Comparison of ENCODE assay signal across 25 cellular contexts in genomic region chr7:128844777-128845311, GRCh38. TPM values are rescaled to one million over a fixed set of nuclear protein-coding genes. Genes with fewer than 3 reads are reported as not detected.
DNase-seq lines count a peak whose midpoint lies in the region; ATAC-seq and TF ChIP-seq lines count a peak whose summit lies in the region.
"Had no signal": no experiment of that assay in that cellular context is flagged by ENCODE, and none has a peak within 500 bp of the region (broad histone marks: within the 10 kb centered on the region; RNA-seq: fewer than 3 reads in every experiment).

No MANE protein-coding gene starts in this region.

- DNase-seq in left ventricle myocardium inferior (no peak), Right ventricle myocardium inferior (ENCODE audit: missing footprints) (no peak), esophagus muscularis mucosa (ENCODE audit: extremely low spot score) (no peak), osteoblast (ENCODE audit: insufficient read length, low spot score, missing footprints) (peak; percentile 76), uterus (no peak), KG1 (lab: John Stamatoyannopoulos, UW) (no peak)
- DNase-seq in stimulated activated effector memory CD8-positive, alpha-beta T cell treated with anti-CD3 and anti-CD28 coated beads, Interleukin-12 subunit alpha, Interleukin-12 subunit beta, amount 100 ng/mL, for 72 hours (ENCODE audit: low spot score in 2 of 2): no peak
- DNase-seq: 8988T; ACHN; CD4-positive, CD25-positive, alpha-beta regulatory T cell; DMS 273 treated with DMSO at 0.1 percent for 48 hours; DMS79; GF-D8; Kasumi-1; NCI-H1105; NCI-H1436 treated with DMSO at 0.1 percent for 48 hours; NCI-H1930; NCI-H2107; NCI-H524; NCI-H748 treated with DMSO at 0.1 percent for 48 hours; PC-3; SHP77 had no signal

- WGBS in esophagus muscularis mucosa: 87% methylated on average over 14 of the region's 25 CpGs

- H3K4me3 ChIP-seq in left ventricle myocardium inferior (no peak overlapping the region), esophagus muscularis mucosa (no peak overlapping the region), osteoblast (ENCODE audit: insufficient read depth, low read length) (no peak overlapping the region), uterus (no peak overlapping the region)
- H3K4me3 ChIP-seq: BLaER1 had no signal

- H3K4me3 Mint-ChIP-seq in stimulated activated effector memory CD8-positive, alpha-beta T cell treated with anti-CD3 and anti-CD28 coated beads, Interleukin-12 subunit alpha, Interleukin-12 subunit beta, amount 100 ng/mL, for 72 hours: no peak overlapping the region
- H3K4me3 Mint-ChIP-seq: CD4-positive, CD25-positive, alpha-beta regulatory T cell had no signal

- H3K4me1 Mint-ChIP-seq in stimulated activated effector memory CD8-positive, alpha-beta T cell treated with anti-CD3 and anti-CD28 coated beads, Interleukin-12 subunit alpha, Interleukin-12 subunit beta, amount 100 ng/mL, for 72 hours: peaks cover 6% of the 10 kb centered on the region

- peaks cover 63% of the 10 kb centered on the region for H4K20me1 ChIP-seq in osteoblast (ENCODE audit: insufficient read depth, low read length)
- H4K20me1 ChIP-seq: BLaER1 had no signal

- no peak for TF ChIP-seq EP300 in esophagus muscularis mucosa (IDR thresholded peaks at IDR 0.05)

- no peaks in the 10 kb centered on the region for H3K9me3 Mint-ChIP-seq in stimulated activated effector memory CD8-positive, alpha-beta T cell treated with anti-CD3 and anti-CD28 coated beads, Interleukin-12 subunit alpha, Interleukin-12 subunit beta, amount 100 ng/mL, for 72 hours
- H3K9me3 Mint-ChIP-seq: CD4-positive, CD25-positive, alpha-beta regulatory T cell had no signal

- peak overlapping the region; percentile 3 for H3K27ac ChIP-seq in left ventricle myocardium inferior (replicated peaks)
- H3K27ac ChIP-seq in esophagus muscularis mucosa (replicated peaks in 1 of 4): peak overlapping the region in 3 of 4 donors; percentile 34 to 98 (median 97)
- H3K27ac ChIP-seq in osteoblast (ENCODE audit: low read depth, low read length): no peak overlapping the region
- no peak overlapping the region for H3K27ac ChIP-seq in uterus
- H3K27ac ChIP-seq: BLaER1 had no signal

- peaks cover 14% of the 10 kb centered on the region for H3K79me2 ChIP-seq in osteoblast (ENCODE audit: insufficient read depth, low read length)

- intact Hi-C loops in left ventricle myocardium inferior (cut with micrococcal nuclease) (no loop called here), Right ventricle myocardium inferior (cut with DNase I) (no loop called here), esophagus muscularis mucosa (cut with DNase I) (no loop called here), uterus (cut with DNase I; ENCODE audit: low total_unique reads) (no loop called here)

- TF ChIP-seq POLR2A in esophagus muscularis mucosa (IDR thresholded peaks at IDR 0.05; ENCODE audit: low read depth): no peak
- no peak for TF ChIP-seq POLR2A in uterus (IDR thresholded peaks at IDR 0.05)

- peaks cover 99% of the 10 kb centered on the region for H3K36me3 ChIP-seq in left ventricle myocardium inferior
- peaks cover 76 to 100% (median 99%) of the 10 kb centered on the region in 4 donors for H3K36me3 ChIP-seq in esophagus muscularis mucosa
- H3K36me3 ChIP-seq in osteoblast (ENCODE audit: insufficient read depth, low read length): peaks cover 93% of the 10 kb centered on the region
- H3K36me3 ChIP-seq in uterus: no peaks in the 10 kb centered on the region
- H3K36me3 ChIP-seq: BLaER1 had no signal

- no peak overlapping the region for H3K4me2 ChIP-seq in osteoblast (ENCODE audit: insufficient read depth, low read length)
- H3K4me2 ChIP-seq: BLaER1 had no signal

- H3K27ac Mint-ChIP-seq in stimulated activated effector memory CD8-positive, alpha-beta T cell treated with anti-CD3 and anti-CD28 coated beads, Interleukin-12 subunit alpha, Interleukin-12 subunit beta, amount 100 ng/mL, for 72 hours: peak overlapping the region; percentile 68

- H3K9me3 ChIP-seq in left ventricle myocardium inferior (replicated peaks) (no peaks in the 10 kb centered on the region), esophagus muscularis mucosa (no peaks in the 10 kb centered on the region), osteoblast (ENCODE audit: low read depth, low read length) (no peaks in the 10 kb centered on the region), uterus (no peaks in the 10 kb centered on the region)
- H3K9me3 ChIP-seq: BLaER1 had no signal

- H2AFZ ChIP-seq in osteoblast (ENCODE audit: low read length): no peak overlapping the region

- no peak for ATAC-seq in Right ventricle myocardium inferior
- no peak for ATAC-seq in stimulated activated effector memory CD8-positive, alpha-beta T cell treated with anti-CD3 and anti-CD28 coated beads, Interleukin-12 subunit alpha, Interleukin-12 subunit beta, amount 100 ng/mL, for 72 hours
- no peak for ATAC-seq in GM21526 (IDR thresholded peaks at IDR 0.05; ENCODE audit: low FRiP score, unreplicated experiment)
- ATAC-seq: HCT116, PC-3 had no signal

- TF ChIP-seq CTCF in left ventricle myocardium inferior (IDR thresholded peaks at IDR 0.05; ENCODE audit: borderline replicate concordance) (no peak), esophagus muscularis mucosa (IDR thresholded peaks at IDR 0.05) (no peak), osteoblast (IDR thresholded peaks at IDR 0.05; ENCODE audit: extremely low read depth, low read depth, low read length) (no peak), uterus (IDR thresholded peaks at IDR 0.05) (no peak)

- H3K36me3 Mint-ChIP-seq in stimulated activated effector memory CD8-positive, alpha-beta T cell treated with anti-CD3 and anti-CD28 coated beads, Interleukin-12 subunit alpha, Interleukin-12 subunit beta, amount 100 ng/mL, for 72 hours: no peaks in the 10 kb centered on the region
- H3K36me3 Mint-ChIP-seq: CD4-positive, CD25-positive, alpha-beta regulatory T cell had no signal

- peaks cover 14% of the 10 kb centered on the region for H3K4me1 ChIP-seq in left ventricle myocardium inferior
- peaks cover 0 to 12% (median 6%) of the 10 kb centered on the region in 4 donors for H3K4me1 ChIP-seq in esophagus muscularis mucosa
- H3K4me1 ChIP-seq in osteoblast (ENCODE audit: insufficient read depth, low read length): peaks cover 4% of the 10 kb centered on the region
- H3K4me1 ChIP-seq in uterus: no peaks in the 10 kb centered on the region
- H3K4me1 ChIP-seq: BLaER1 had no signal

- H3K27me3 ChIP-seq in left ventricle myocardium inferior (ENCODE audit: low read depth) (no peaks in the 10 kb centered on the region), esophagus muscularis mucosa (no peaks in the 10 kb centered on the region), osteoblast (ENCODE audit: insufficient read depth, low read length) (no peaks in the 10 kb centered on the region), uterus (no peaks in the 10 kb centered on the region)
- H3K27me3 ChIP-seq: BLaER1 had no signal

RNA-seq across cellular contexts. Expression of gene FLNC, which starts 14.6 kb away (rescaled TPM):
- 839 TPM for total RNA-seq in left ventricle myocardium inferior
- total RNA-seq in Right ventricle myocardium inferior: 905 TPM
- 100 to 1,000 TPM; 391 to 932 (median 533) TPM for total RNA-seq in esophagus muscularis mucosa
- 93.7 and 130 TPM in 2 replicates for total RNA-seq in osteoblast
- total RNA-seq in uterus: 100 to 1,000 TPM in 2 of 4 donors, 10 to 100 TPM in 2; 16.5 to 126 (median 105) TPM
- total RNA-seq: CD4-positive, CD25-positive, alpha-beta regulatory T cell had no signal

RNA-seq across cellular contexts. Expression of gene ATP6V1F, which starts 17.8 kb away (rescaled TPM):
- total RNA-seq in left ventricle myocardium inferior (101 TPM), Right ventricle myocardium inferior (128 TPM), esophagus muscularis mucosa (100 to 1,000 TPM in 2 of 4 donors, 10 to 100 TPM in 2; 74.3 to 108 (median 91.9) TPM), osteoblast (91.9 and 95.2 TPM in 2 replicates), uterus (100 to 1,000 TPM in 1 of 4 donors, 10 to 100 TPM in 3; 31.2 to 137 (median 61.3) TPM)

RNA-seq across cellular contexts. Expression of gene CCDC136, which starts 53.1 kb away (rescaled TPM):
- total RNA-seq in left ventricle myocardium inferior (8.2 TPM), Right ventricle myocardium inferior (6.3 TPM), esophagus muscularis mucosa (10 to 100 TPM; 20.7 to 36.5 (median 33.7) TPM), osteoblast (7.2 and 10.0 TPM in 2 replicates), uterus (10 to 100 TPM; 11.5 to 26.4 (median 14.8) TPM)

Comparison
In these comparisons a context has a peak if more than half of its experiments do, and no peak if none do; other contexts are left out.
1. H3K27ac ChIP-seq: peak in left ventricle myocardium inferior (single experiment) and esophagus muscularis mucosa (3 of 4); none in osteoblast (single experiment) and uterus (0 of 2).